Comparison of ENCODE assay signal across 22 cellular contexts in genomic region chr2:383888-384287, GRCh38.
DNase-seq lines count a peak whose midpoint lies in the region; ATAC-seq and TF ChIP-seq lines count a peak whose summit lies in the region.
"Had no signal": no experiment of that assay in that cellular context is flagged by ENCODE, and none has a peak within 500 bp of the region (broad histone marks: within the 10 kb centered on the region; RNA-seq: fewer than 3 reads in every experiment).

No MANE protein-coding gene starts in this region.

- POLR2A ChIA-PET in RWPE1 (lab: Yijun Ruan, JAX; ENCODE audit: low non-redundant PET): no interaction called here

- CTCF ChIA-PET in RWPE1 (lab: Yijun Ruan, JAX): no interaction called here
- CTCF ChIA-PET in activated naive CD4-positive, alpha-beta T cell treated with anti-CD3 and anti-CD28 coated beads, Interleukin-2, amount 10 ng/mL, durations not matched to agents 7 days and 5 days (lab: Charles Lee): no interaction called here

- H3K27ac Mint-ChIP-seq in activated naive CD4-positive, alpha-beta T cell treated with anti-CD3 and anti-CD28 coated beads, Interleukin-2, amount 10 ng/mL, durations not matched to agents 7 days and 5 days: no peak overlapping the region

- no peaks in the 10 kb centered on the region for H3K36me3 Mint-ChIP-seq in activated naive CD4-positive, alpha-beta T cell treated with anti-CD3 and anti-CD28 coated beads, Interleukin-2, amount 10 ng/mL, durations not matched to agents 7 days and 5 days

- peak; percentile 28 for ATAC-seq in aorta (ENCODE audit: low FRiP score)
- ATAC-seq: Right ventricle myocardium inferior had no signal

- peaks cover 9% of the 10 kb centered on the region for H3K27me3 Mint-ChIP-seq in activated naive CD4-positive, alpha-beta T cell treated with anti-CD3 and anti-CD28 coated beads, Interleukin-2, amount 10 ng/mL, durations not matched to agents 7 days and 5 days

- 63 to 64% methylated on average over 10 of the region's 10 CpGs for WGBS in aorta, 2 donors

- H3K36me3 ChIP-seq in aorta (ENCODE audit: control insufficient read depth in 1 of 2, insufficient read depth in 2 of 2, low read length in 1 of 2): no peaks in the 10 kb centered on the region
- H3K36me3 ChIP-seq: cardiac muscle cell, esophagus squamous epithelium, left ventricle myocardium inferior had no signal

- no peaks in the 10 kb centered on the region for H3K9me3 ChIP-seq in aorta (ENCODE audit: control insufficient read depth, low read length)
- H3K9me3 ChIP-seq: esophagus squamous epithelium, left ventricle myocardium inferior had no signal

- intact Hi-C loops in aorta (cut with DNase I): no loop called here

- no peaks in the 10 kb centered on the region for H3K4me1 ChIP-seq in aorta (ENCODE audit: control insufficient read depth in 1 of 2, insufficient read depth in 2 of 2, low read length in 2 of 2)
- H3K4me1 ChIP-seq: left ventricle myocardium inferior had no signal

- H3K4me1 Mint-ChIP-seq in activated naive CD4-positive, alpha-beta T cell treated with anti-CD3 and anti-CD28 coated beads, Interleukin-2, amount 10 ng/mL, durations not matched to agents 7 days and 5 days: no peaks in the 10 kb centered on the region

- H3K27me3 ChIP-seq in aorta (ENCODE audit: control insufficient read depth in 1 of 2, insufficient read depth in 2 of 2, low read length in 1 of 2): no peaks in the 10 kb centered on the region

- DNase-seq in NCI-H748 (lab: John Stamatoyannopoulos, UW; ENCODE audit: unreplicated experiment) (peak; percentile 52), NCI-H748 treated with DMSO at 0.1 percent for 48 hours (lab: John Stamatoyannopoulos, UW) (no peak), RWPE1 (ENCODE audit: low spot score) (peak; percentile 70), kidney tubule cell (ENCODE audit: low spot score) (peak; percentile 56), aorta (no peak), NCI-H2081 treated with DMSO at 0.1 percent for 48 hours (lab: John Stamatoyannopoulos, UW) (no peak), NCI-H1417 (lab: John Stamatoyannopoulos, UW) (no peak)
- no peak for DNase-seq in activated naive CD4-positive, alpha-beta T cell treated with anti-CD3 and anti-CD28 coated beads, Interleukin-2, amount 10 ng/mL, durations not matched to agents 7 days and 5 days
- DNase-seq: activated CD8-positive, alpha-beta memory T cell treated with anti-CD3 and anti-CD28 coated beads, Interleukin-2, amount 50 U/mL, for 48 hours; activated effector memory CD4-positive, alpha-beta T cell treated with anti-CD3 and anti-CD28 coated beads, Interleukin-2, amount 50 U/mL, for 16 hours; amniotic stem cell; effector CD4-positive, alpha-beta T cell; esophagus squamous epithelium; GOT3; left ventricle myocardium inferior; NCI-H2029 treated with DMSO at 0.1 percent for 48 hours; NCI-H510A; occipital lobe; T-helper 1 cell had no signal

- no peak overlapping the region for H3K4me3 ChIP-seq in aorta (ENCODE audit: low read length in 2 of 2)
- H3K4me3 ChIP-seq: cardiac muscle cell, esophagus squamous epithelium, left ventricle myocardium inferior had no signal

- H3K27ac ChIP-seq in RWPE1: no peak overlapping the region
- H3K27ac ChIP-seq in aorta (ENCODE audit: low read depth in 1 of 2, low read length in 2 of 2): no peak overlapping the region
- H3K27ac ChIP-seq: 22Rv1, cardiac muscle cell, esophagus squamous epithelium, left ventricle myocardium inferior had no signal

- no peak for TF ChIP-seq CTCF in RWPE1 (conservative IDR thresholded peaks at IDR 0.05; ENCODE audit: low read depth)

- peaks cover 2% of the 10 kb centered on the region for H3K9me3 Mint-ChIP-seq in activated naive CD4-positive, alpha-beta T cell treated with anti-CD3 and anti-CD28 coated beads, Interleukin-2, amount 10 ng/mL, durations not matched to agents 7 days and 5 days

- H3K4me3 Mint-ChIP-seq in activated naive CD4-positive, alpha-beta T cell treated with anti-CD3 and anti-CD28 coated beads, Interleukin-2, amount 10 ng/mL, durations not matched to agents 7 days and 5 days: no peak overlapping the region

Comparison
In these comparisons a context has a peak if more than half of its experiments do, and no peak if none do; other contexts are left out.
1. DNase-seq: peak in NCI-H748 (single experiment), RWPE1 (single experiment) and kidney tubule cell (single experiment); none in NCI-H748 treated with DMSO at 0.1 percent for 48 hours (single experiment), aorta (0 of 2), NCI-H2081 treated with DMSO at 0.1 percent for 48 hours (single experiment), activated naive CD4-positive, alpha-beta T cell treated with anti-CD3 and anti-CD28 coated beads, Interleukin-2, amount 10 ng/mL, durations not matched to agents 7 days and 5 days (single experiment) and NCI-H1417 (0 of 3).